1 cellular context compared by ENCODE assay signal in genomic region chr12:124093297-124093696, GRCh38.
TF ChIP-seq lines count a peak whose summit lies in the region.

No MANE protein-coding gene starts in this region.

TF ChIP-seq in K562, 482 proteins besides CTCF, POLR2A, EP300 and RAD21:
- TF ChIP-seq ZBTB26 (CRISPR knock-in tag; IDR thresholded peaks at IDR 0.05) (0 out of 2 replicates have a peak, but pooled peaks have one; percentile 4), ZNF398 (CRISPR knock-in tag; IDR thresholded peaks at IDR 0.05) (no peak), ZNF280A (IDR thresholded peaks at IDR 0.05; ENCODE audit: low read depth, partially characterized antibody) (peak; percentile 8), BCOR (IDR thresholded peaks at IDR 0.05) (no peak), SP2 (IDR thresholded peaks at IDR 0.05; ENCODE audit: extremely low read depth, low read depth, low read length, poor library complexity, severe bottlenecking) (no peak), NCOA2 (IDR thresholded peaks at IDR 0.05; ENCODE audit: partially characterized antibody in 2 of 2) (no peak), TSC22D4 (tag; IDR thresholded peaks at IDR 0.05) (0 out of 2 replicates have a peak, but pooled peaks have one; percentile 30), HMBOX1 (IDR thresholded peaks at IDR 0.05) (no peak)
